ENCODE assay signal across 23 cellular contexts in genomic region chr11:68678031-68678441, GRCh38. TPM values are rescaled to one million over a fixed set of nuclear protein-coding genes. Genes with fewer than 3 reads are reported as not detected.
"Had no signal": no experiment of that assay in that cellular context is flagged by ENCODE, and none has a peak within 500 bp of the region (broad histone marks: within the 10 kb centered on the region; RNA-seq: fewer than 3 reads in every experiment).

No MANE protein-coding gene starts in this region.

- H3K36me3 ChIP-seq: heart right ventricle, neural progenitor cell, thoracic aorta had no signal

- H3K9me3 Mint-ChIP-seq: activated CD4-positive, alpha-beta memory T cell treated with anti-CD3 and anti-CD28 coated beads, Interleukin-2, amount 10 ng/mL, durations not matched to agents 7 days and 5 days; activated CD4-positive, alpha-beta T cell treated with anti-CD3 and anti-CD28 coated beads, Interleukin-2, amount 10 ng/mL, durations not matched to agents 24 days and 14 days; activated naive CD8-positive, alpha-beta T cell treated with anti-CD3 and anti-CD28 coated beads for 36 hours; activated T-helper 1 cell treated with anti-CD3 and anti-CD28 coated beads, Interleukin-12 subunit alpha, Interleukin-12 subunit beta, Interleukin-2, Interleukin-4 antibody, amounts not matched to agents 30 ng/mL and 10 ng/mL and 1 ng/mL, durations not matched to agents 14 hours and 24 hours and 36 hours; mesothelial cell of epicardium; T-cell; T-helper 2 cell treated with Interferon-gamma antibody and Interleukin-4, amounts not matched to agents 5 μg/mL and 100 μg/mL, for 36 hours had no signal

- H3K27ac ChIP-seq: epithelial cell of prostate, heart right ventricle, neural progenitor cell, thoracic aorta, VCaP had no signal

- DNase-seq: activated CD4-positive, alpha-beta memory T cell treated with anti-CD3 and anti-CD28 coated beads, Interleukin-2, amount 10 ng/mL, durations not matched to agents 7 days and 5 days; activated CD4-positive, alpha-beta T cell treated with anti-CD3 and anti-CD28 coated beads, Interleukin-2, amount 10 ng/mL, durations not matched to agents 24 days and 14 days; activated CD8-positive, alpha-beta memory T cell treated with anti-CD3 and anti-CD28 coated beads, Interleukin-2, amount 10 ng/mL, durations not matched to agents 7 days and 5 days; activated naive CD8-positive, alpha-beta T cell treated with anti-CD3 and anti-CD28 coated beads for 36 hours; activated T-cell treated with anti-CD3 and anti-CD28 coated beads for 4 hours; cerebellar nuclear complex; cortex of kidney; left colon; stimulated activated CD4-positive, alpha-beta T cell treated with anti-CD3 and anti-CD28 coated beads, Interleukin-4, amount 100 ng/mL, for 24 hours; stimulated activated naive CD4-positive, alpha-beta T cell treated with Interleukin-2 at 50 U/mL for 16 hours; T-cell had no signal

- H3K36me3 Mint-ChIP-seq: activated CD8-positive, alpha-beta memory T cell treated with anti-CD3 and anti-CD28 coated beads, Interleukin-2, amount 10 ng/mL, durations not matched to agents 7 days and 5 days; activated naive CD8-positive, alpha-beta T cell treated with anti-CD3 and anti-CD28 coated beads for 36 hours; mesothelial cell of epicardium; neural progenitor cell; T-cell had no signal

- H3K4me3 Mint-ChIP-seq: activated CD4-positive, alpha-beta memory T cell treated with anti-CD3 and anti-CD28 coated beads, Interleukin-2, amount 10 ng/mL, durations not matched to agents 7 days and 5 days; activated CD4-positive, alpha-beta T cell treated with anti-CD3 and anti-CD28 coated beads, Interleukin-2, amount 10 ng/mL, durations not matched to agents 24 days and 14 days; activated CD8-positive, alpha-beta memory T cell treated with anti-CD3 and anti-CD28 coated beads, Interleukin-2, amount 10 ng/mL, durations not matched to agents 7 days and 5 days; activated naive CD8-positive, alpha-beta T cell treated with anti-CD3 and anti-CD28 coated beads for 36 hours; activated T-helper 1 cell treated with anti-CD3 and anti-CD28 coated beads, Interleukin-12 subunit alpha, Interleukin-12 subunit beta, Interleukin-2, Interleukin-4 antibody, amounts not matched to agents 30 ng/mL and 10 ng/mL and 1 ng/mL, durations not matched to agents 14 hours and 24 hours and 36 hours; mesothelial cell of epicardium; naive thymus-derived CD8-positive, alpha-beta T cell; T-cell; T-helper 2 cell treated with Interferon-gamma antibody and Interleukin-4, amounts not matched to agents 5 μg/mL and 100 μg/mL, for 36 hours had no signal

- ATAC-seq: activated CD4-positive, CD25-positive, alpha-beta regulatory T cell treated with anti-CD3 and anti-CD28 coated beads, Interleukin-2, amount 50 U/mL, for 24 hours; activated CD8-positive, alpha-beta memory T cell treated with anti-CD3 and anti-CD28 coated beads, Interleukin-2, amount 10 ng/mL, durations not matched to agents 7 days and 5 days; left colon; naive thymus-derived CD8-positive, alpha-beta T cell; T-cell had no signal

- H3K4me1 Mint-ChIP-seq: activated CD4-positive, alpha-beta memory T cell treated with anti-CD3 and anti-CD28 coated beads, Interleukin-2, amount 10 ng/mL, durations not matched to agents 7 days and 5 days; activated CD8-positive, alpha-beta memory T cell treated with anti-CD3 and anti-CD28 coated beads, Interleukin-2, amount 10 ng/mL, durations not matched to agents 7 days and 5 days had no signal

- H3K4me1 ChIP-seq: neural progenitor cell had no signal

- H3K4me3 ChIP-seq: heart right ventricle, lung, neural progenitor cell, thoracic aorta had no signal

- H3K9me3 ChIP-seq: thoracic aorta had no signal

- H3K27ac Mint-ChIP-seq: activated CD4-positive, alpha-beta memory T cell treated with anti-CD3 and anti-CD28 coated beads, Interleukin-2, amount 10 ng/mL, durations not matched to agents 7 days and 5 days; activated CD4-positive, alpha-beta T cell treated with anti-CD3 and anti-CD28 coated beads, Interleukin-2, amount 10 ng/mL, durations not matched to agents 24 days and 14 days; activated CD8-positive, alpha-beta memory T cell treated with anti-CD3 and anti-CD28 coated beads, Interleukin-2, amount 10 ng/mL, durations not matched to agents 7 days and 5 days; activated naive CD8-positive, alpha-beta T cell treated with anti-CD3 and anti-CD28 coated beads for 36 hours; activated T-helper 1 cell treated with anti-CD3 and anti-CD28 coated beads, Interleukin-12 subunit alpha, Interleukin-12 subunit beta, Interleukin-2, Interleukin-4 antibody, amounts not matched to agents 30 ng/mL and 10 ng/mL and 1 ng/mL, durations not matched to agents 14 hours and 24 hours and 36 hours; mesothelial cell of epicardium; naive thymus-derived CD8-positive, alpha-beta T cell; neural progenitor cell; T-cell; T-helper 2 cell treated with Interferon-gamma antibody and Interleukin-4, amounts not matched to agents 5 μg/mL and 100 μg/mL, for 36 hours had no signal

RNA-seq across cellular contexts. Expression of gene GAL, which starts 6.3 kb away (rescaled TPM):
- total RNA-seq: activated CD4-positive, alpha-beta memory T cell treated with anti-CD3 and anti-CD28 coated beads, Interleukin-2, amount 10 ng/mL, durations not matched to agents 7 days and 5 days; activated CD8-positive, alpha-beta memory T cell treated with anti-CD3 and anti-CD28 coated beads, Interleukin-2, amount 10 ng/mL, durations not matched to agents 7 days and 5 days; naive thymus-derived CD8-positive, alpha-beta T cell; renal cortical epithelial cell; thoracic aorta had no signal
- polyA plus RNA-seq: naive thymus-derived CD8-positive, alpha-beta T cell had no signal
